2 cellular contexts compared by ENCODE assay signal in genomic region chrX:68238568-68238967, GRCh38.
TF ChIP-seq lines count a peak whose summit lies in the region.

No MANE protein-coding gene starts in this region.

TF ChIP-seq in IMR-90, 13 proteins besides CTCF, POLR2A, EP300 and RAD21 (continued from another document):
- TF ChIP-seq, protein P1, sequence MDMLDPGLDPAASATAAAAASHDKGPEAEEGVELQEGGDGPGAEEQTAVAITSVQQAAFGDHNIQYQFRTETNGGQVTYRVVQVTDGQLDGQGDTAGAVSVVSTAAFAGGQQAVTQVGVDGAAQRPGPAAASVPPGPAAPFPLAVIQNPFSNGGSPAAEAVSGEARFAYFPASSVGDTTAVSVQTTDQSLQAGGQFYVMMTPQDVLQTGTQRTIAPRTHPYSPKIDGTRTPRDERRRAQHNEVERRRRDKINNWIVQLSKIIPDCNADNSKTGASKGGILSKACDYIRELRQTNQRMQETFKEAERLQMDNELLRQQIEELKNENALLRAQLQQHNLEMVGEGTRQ (IDR thresholded peaks at IDR 0.05; ENCODE audit: low read depth, low read length): no peak
- no peak for TF ChIP-seq RCOR1 (IDR thresholded peaks at IDR 0.05; ENCODE audit: insufficient replicate concordance, low read length)
- TF ChIP-seq RFX5 (IDR thresholded peaks at IDR 0.05; ENCODE audit: low read depth, low read length): no peak
- no peak for TF ChIP-seq NFE2L2 (IDR thresholded peaks at IDR 0.05; ENCODE audit: low read depth, low read length)
- no peak for TF ChIP-seq MXI1 (IDR thresholded peaks at IDR 0.05; ENCODE audit: borderline replicate concordance, low read depth, low read length)
- TF ChIP-seq ELK1 (IDR thresholded peaks at IDR 0.05; ENCODE audit: borderline replicate concordance, low read depth, low read length): no peak
- no peak for TF ChIP-seq MAZ (IDR thresholded peaks at IDR 0.05; ENCODE audit: borderline replicate concordance, low read depth, low read length)
- no peak for TF ChIP-seq SMC3 (IDR thresholded peaks at IDR 0.05; ENCODE audit: low read depth, low read length)
- TF ChIP-seq BHLHE40 (IDR thresholded peaks at IDR 0.05; ENCODE audit: low read depth, low read length): no peak
- no peak for TF ChIP-seq FOS (IDR thresholded peaks at IDR 0.05; ENCODE audit: low read depth, low read length)

TF ChIP-seq in GM12878, 131 proteins besides CTCF, POLR2A, EP300 and RAD21 (continued from another document):
- no peak for TF ChIP-seq SIX5 (IDR thresholded peaks at IDR 0.05; ENCODE audit: low read depth, low read length, severe bottlenecking)
- no peak for TF ChIP-seq EZH2 (IDR thresholded peaks at IDR 0.05; ENCODE audit: borderline replicate concordance, control insufficient read depth, low read depth, low read length)
- TF ChIP-seq CHD4 (IDR thresholded peaks at IDR 0.05): no peak
- TF ChIP-seq CBFB (IDR thresholded peaks at IDR 0.05; ENCODE audit: low read depth): no peak
- no peak for TF ChIP-seq ZSCAN29 (IDR thresholded peaks at IDR 0.05)
- TF ChIP-seq SUPT20H (IDR thresholded peaks at IDR 0.05; ENCODE audit: borderline replicate concordance, control insufficient read depth, low read depth, low read length): no peak
- no peak for TF ChIP-seq KAT2A (conservative IDR thresholded peaks at IDR 0.05; ENCODE audit: control insufficient read depth, low read depth, low read length)
- no peak for TF ChIP-seq BHLHE40 (IDR thresholded peaks at IDR 0.05; ENCODE audit: borderline replicate concordance in 1 of 2, low read depth in 2 of 2, low read length in 1 of 2)
- no peak for TF ChIP-seq NR2F1 (conservative IDR thresholded peaks at IDR 0.05)
- no peak for TF ChIP-seq MYB (IDR thresholded peaks at IDR 0.05; ENCODE audit: borderline replicate concordance, low read depth, low read length)
- no peak for TF ChIP-seq CBX3 (IDR thresholded peaks at IDR 0.05; ENCODE audit: borderline replicate concordance, low read depth)
- no peak for TF ChIP-seq BRCA1 (IDR thresholded peaks at IDR 0.05; ENCODE audit: low read depth, low read length)
